Comparison of ENCODE assay signal across 26 cellular contexts in genomic region chr17:57694051-57694450, GRCh38. TPM values are rescaled to one million over a fixed set of nuclear protein-coding genes. Genes with fewer than 3 reads are reported as not detected.
DNase-seq lines count a peak whose midpoint lies in the region; ATAC-seq, FAIRE-seq and TF ChIP-seq lines count a peak whose summit lies in the region.
"Had no signal": no experiment of that assay in that cellular context is flagged by ENCODE, and none has a peak within 500 bp of the region (broad histone marks: within the 10 kb centered on the region; RNA-seq: fewer than 3 reads in every experiment).

No MANE protein-coding gene starts in this region.

- no peak overlapping the region for H3K4me3 ChIP-seq in A549
- no peak overlapping the region for H3K4me3 ChIP-seq in endodermal cell (ENCODE audit: low read length)
- H3K4me3 ChIP-seq: BLaER1 treated with 17β-estradiol and CSF1 and Interleukin-3, amounts not matched to agents 10 nM and 100 nM; GM12878; GM23338 had no signal

- H3K27ac ChIP-seq in A549 (no peak overlapping the region), endodermal cell (ENCODE audit: low read depth, low read length) (no peak overlapping the region)
- H3K27ac ChIP-seq: 22Rv1; BLaER1 treated with 17β-estradiol and CSF1 and Interleukin-3, amounts not matched to agents 10 nM and 100 nM had no signal

- no peak for TF ChIP-seq EP300 in A549 (IDR thresholded peaks at IDR 0.05)

- 76% methylated on average over 1 of the region's 1 CpG for WGBS in A549 (ENCODE audit: missing lambda C conversion rate)
- 97 to 100% methylated on average over 1 of the region's 1 CpG for WGBS in endodermal cell (ENCODE audit: insufficient coverage in 1 of 2, insufficient read length in 1 of 2), 2 experiments

- no peak for TF ChIP-seq RAD21 in A549 (conservative IDR thresholded peaks at IDR 0.05 in 1 of 2, IDR thresholded peaks at IDR 0.05 in 1 of 2)

- H3K4me1 ChIP-seq in A549 (no peaks in the 10 kb centered on the region), endodermal cell (ENCODE audit: control insufficient read depth, insufficient read depth, low read length) (no peaks in the 10 kb centered on the region)

- H3K27me3 ChIP-seq in endodermal cell (ENCODE audit: control insufficient read depth, insufficient read depth, low read length, poor library complexity, severe bottlenecking) = no peaks in the 10 kb centered on the region
- H3K27me3 ChIP-seq: BE2C; BLaER1 treated with 17β-estradiol and CSF1 and Interleukin-3, amounts not matched to agents 10 nM and 100 nM had no signal

- POLR2A ChIA-PET in A549 (lab: Yijun Ruan, JAX) = no interaction called here

- ATAC-seq in A549 (no peak), HG02981 (IDR thresholded peaks at IDR 0.05; ENCODE audit: unreplicated experiment) (no peak)
- no peak for ATAC-seq in effector memory CD8-positive, alpha-beta T cell (replicated peaks)
- ATAC-seq: GM12878, GM23338, HCT116 had no signal

- peaks cover 12% of the 10 kb centered on the region for H3K4me1 Mint-ChIP-seq in activated CD4-positive, alpha-beta T cell treated with anti-CD3 and anti-CD28 coated beads, Interleukin-2, amount 10 ng/mL, durations not matched to agents 24 days and 14 days
- H3K4me1 Mint-ChIP-seq in endodermal cell = peaks cover 5% of the 10 kb centered on the region
- peaks cover 8 to 21% of the 10 kb centered on the region in 2 donors for H3K4me1 Mint-ChIP-seq in effector memory CD8-positive, alpha-beta T cell (ENCODE audit: low read depth in 2 of 2)
- H3K4me1 Mint-ChIP-seq: CD14-positive monocyte had no signal

- H3K27me3 Mint-ChIP-seq in activated CD4-positive, alpha-beta T cell treated with anti-CD3 and anti-CD28 coated beads, Interleukin-2, amount 10 ng/mL, durations not matched to agents 24 days and 14 days = peaks cover 12% of the 10 kb centered on the region
- H3K27me3 Mint-ChIP-seq in endodermal cell (ENCODE audit: insufficient read depth) = no peaks in the 10 kb centered on the region
- no peaks in the 10 kb centered on the region for H3K27me3 Mint-ChIP-seq in effector memory CD8-positive, alpha-beta T cell
- H3K27me3 Mint-ChIP-seq: CD4-positive, alpha-beta T cell; CD8-positive, alpha-beta memory T cell had no signal

- H3K9ac ChIP-seq in endodermal cell (ENCODE audit: extremely low read depth, low read length, poor library complexity, severe bottlenecking) = no peak overlapping the region
- H3K9ac ChIP-seq: BLaER1 treated with 17β-estradiol and CSF1 and Interleukin-3, amounts not matched to agents 10 nM and 100 nM had no signal

- H3K9me3 Mint-ChIP-seq in activated CD4-positive, alpha-beta T cell treated with anti-CD3 and anti-CD28 coated beads, Interleukin-2, amount 10 ng/mL, durations not matched to agents 24 days and 14 days = peaks cover 20% of the 10 kb centered on the region
- peaks cover 7% of the 10 kb centered on the region for H3K9me3 Mint-ChIP-seq in endodermal cell
- peaks cover 1 to 8% of the 10 kb centered on the region in 2 donors for H3K9me3 Mint-ChIP-seq in effector memory CD8-positive, alpha-beta T cell
- H3K9me3 Mint-ChIP-seq: CD4-positive, alpha-beta T cell had no signal

- H3K9me3 ChIP-seq in A549 = peaks cover 4% of the 10 kb centered on the region; the same call in 1 of the 3 replicates
- H3K9me3 ChIP-seq in endodermal cell (ENCODE audit: control insufficient read depth, low read length) = peaks cover 10% of the 10 kb centered on the region
- H3K9me3 ChIP-seq: BE2C had no signal

- no peaks in the 10 kb centered on the region for H3K36me3 ChIP-seq in endodermal cell (ENCODE audit: control insufficient read depth, insufficient read depth, low read length)
- H3K36me3 ChIP-seq: BE2C had no signal

- H3K4me3 Mint-ChIP-seq in activated CD4-positive, alpha-beta T cell treated with anti-CD3 and anti-CD28 coated beads, Interleukin-2, amount 10 ng/mL, durations not matched to agents 24 days and 14 days = no peak overlapping the region
- H3K4me3 Mint-ChIP-seq in endodermal cell = no peak overlapping the region
- no peak overlapping the region for H3K4me3 Mint-ChIP-seq in effector memory CD8-positive, alpha-beta T cell
- H3K4me3 Mint-ChIP-seq: CD14-positive monocyte; CD4-positive, alpha-beta T cell; GM23338; H9 had no signal

- intact Hi-C loops in activated CD4-positive, alpha-beta T cell treated with anti-CD3 and anti-CD28 coated beads, Interleukin-2, amount 10 ng/mL, durations not matched to agents 24 days and 14 days (cut with micrococcal nuclease) = no loop called here

- FAIRE-seq in A549 (lab: Jason Lieb, UNC) = peak; percentile 32
- FAIRE-seq: A204.1, D721Med, GM12878, GM19239 had no signal

- H3K36me3 Mint-ChIP-seq in activated CD4-positive, alpha-beta T cell treated with anti-CD3 and anti-CD28 coated beads, Interleukin-2, amount 10 ng/mL, durations not matched to agents 24 days and 14 days (ENCODE audit: low read depth) = peaks cover 8% of the 10 kb centered on the region
- no peaks in the 10 kb centered on the region for H3K36me3 Mint-ChIP-seq in endodermal cell (ENCODE audit: low read depth)
- H3K36me3 Mint-ChIP-seq in effector memory CD8-positive, alpha-beta T cell (ENCODE audit: insufficient read depth) = no peaks in the 10 kb centered on the region
- H3K36me3 Mint-ChIP-seq: CD14-positive monocyte had no signal

- H3K4me2 ChIP-seq in A549 = no peak overlapping the region
- H3K4me2 ChIP-seq: BLaER1 treated with 17β-estradiol and CSF1 and Interleukin-3, amounts not matched to agents 10 nM and 100 nM; GM23338 had no signal

- H3K27ac Mint-ChIP-seq in activated CD4-positive, alpha-beta T cell treated with anti-CD3 and anti-CD28 coated beads, Interleukin-2, amount 10 ng/mL, durations not matched to agents 24 days and 14 days = no peak overlapping the region
- no peak overlapping the region for H3K27ac Mint-ChIP-seq in endodermal cell
- no peak overlapping the region for H3K27ac Mint-ChIP-seq in effector memory CD8-positive, alpha-beta T cell
- H3K27ac Mint-ChIP-seq: CD14-positive monocyte; CD4-positive, alpha-beta T cell; GM23338; H9 had no signal

- DNase-seq in activated CD4-positive, alpha-beta T cell treated with anti-CD3 and anti-CD28 coated beads, Interleukin-2, amount 10 ng/mL, durations not matched to agents 24 days and 14 days = peak; percentile 47
- no peak for DNase-seq in activated CD4-positive, alpha-beta T cell treated with anti-CD3 and anti-CD28 coated beads for 1 hour
- DNase-seq in A549 (ENCODE audit: low read depth in 1 of 2, low spot score in 1 of 2) = no peak
- DNase-seq in endodermal cell = peak; percentile 8
- no peak for DNase-seq in effector memory CD8-positive, alpha-beta T cell
- DNase-seq: ACHN; AML-193; BE2C; CD4-positive, alpha-beta T cell; CD8-positive, alpha-beta memory T cell; DMS 273 treated with DMSO at 0.1 percent for 48 hours; DMS79; EL; GDM1; H9 had no signal

- CTCF ChIA-PET in A549 (lab: Yijun Ruan, JAX) = interaction anchor here (1.0 to 3.9 kb wide), 5 partner anchors 22 to 450 kb away, joined by 4 to 26 read pairs (median 6); no protein-coding TSS in a partner anchor

- no peak for TF ChIP-seq CTCF in A549 (IDR thresholded peaks at IDR 0.05)
- TF ChIP-seq CTCF in endodermal cell (conservative IDR thresholded peaks at IDR 0.05) = no peak

- TF ChIP-seq POLR2A in A549 (IDR thresholded peaks at IDR 0.05; ENCODE audit: low read length) = no peak

TF ChIP-seq in A549, 52 proteins besides CTCF, POLR2A, EP300 and RAD21 (continues in another document):
- TF ChIP-seq RFX5 (IDR thresholded peaks at IDR 0.05) (no peak), POLR2AphosphoS2 (conservative IDR thresholded peaks at IDR 0.05; ENCODE audit: low read length) (no peak), EHMT2 (IDR thresholded peaks at IDR 0.05; ENCODE audit: low read depth) (no peak), ZC3H11A (IDR thresholded peaks at IDR 0.05) (no peak), USF2 (IDR thresholded peaks at IDR 0.05) (no peak), RCOR1 (IDR thresholded peaks at IDR 0.05; ENCODE audit: low read depth, low read length) (no peak), MAZ (IDR thresholded peaks at IDR 0.05; ENCODE audit: borderline replicate concordance, low read depth, low read length) (no peak), E2F6 (IDR thresholded peaks at IDR 0.05; ENCODE audit: borderline replicate concordance, low read depth) (no peak), NPAS2 (CRISPR knock-in tag; IDR thresholded peaks at IDR 0.05; ENCODE audit: borderline replicate concordance) (no peak), BCL3 (IDR thresholded peaks at IDR 0.05) (no peak), CHD4 (IDR thresholded peaks at IDR 0.05; ENCODE audit: borderline replicate concordance) (no peak)

RNA-seq across cellular contexts. Expression of gene CCDC182, which starts 51.0 kb away (rescaled TPM):
- total RNA-seq in activated CD4-positive, alpha-beta T cell treated with anti-CD3 and anti-CD28 coated beads, Interleukin-2, amount 10 ng/mL, durations not matched to agents 24 days and 14 days = not detected in 2 replicates
- polyA plus RNA-seq in A549 (2011; rRNA removed) (not detected in 2 replicates), A549 (2017; fragmentation: RNase III; extraction: RNeasy Plus Mini Kit Qiagen cat#74134 plus additional on column Dnase treatment) (not detected in 3 replicates)
- polyA plus RNA-seq in A549 (2012; cell fraction: cytosol; rRNA removed) = not detected in 2 replicates
- polyA plus RNA-seq in A549 (2012; cell fraction: nucleus; rRNA removed) = not detected in 2 replicates
- not detected in 2 replicates for polyA minus RNA-seq in A549 (2011; rRNA and poly(A)+ RNA removed)
- under 1 TPM in 1 of 2 donors, not detected in 1; 0.33 TPM for total RNA-seq in endodermal cell
- polyA plus RNA-seq in endodermal cell (2013, experiment 1 of 2) = not detected
- not detected for polyA plus RNA-seq in endodermal cell (2013, experiment 2 of 2)
- total RNA-seq: CD4-positive, alpha-beta T cell; CD8-positive, alpha-beta memory T cell; GM12878; GM23338; H4; H9 had no signal
- polyA plus RNA-seq: CD14-positive monocyte; CD8-positive, alpha-beta memory T cell; GM12878; GM23338 had no signal

Comparison
In these comparisons a context has a peak if more than half of its experiments do, and no peak if none do; other contexts are left out.
1. DNase-seq: peak in activated CD4-positive, alpha-beta T cell treated with anti-CD3 and anti-CD28 coated beads, Interleukin-2, amount 10 ng/mL, durations not matched to agents 24 days and 14 days (single experiment) and endodermal cell (single experiment); none in activated CD4-positive, alpha-beta T cell treated with anti-CD3 and anti-CD28 coated beads for 1 hour (single experiment), A549 (0 of 2) and effector memory CD8-positive, alpha-beta T cell (0 of 3).